32 cellular contexts compared by ENCODE assay signal in the genomic region with DNA sequence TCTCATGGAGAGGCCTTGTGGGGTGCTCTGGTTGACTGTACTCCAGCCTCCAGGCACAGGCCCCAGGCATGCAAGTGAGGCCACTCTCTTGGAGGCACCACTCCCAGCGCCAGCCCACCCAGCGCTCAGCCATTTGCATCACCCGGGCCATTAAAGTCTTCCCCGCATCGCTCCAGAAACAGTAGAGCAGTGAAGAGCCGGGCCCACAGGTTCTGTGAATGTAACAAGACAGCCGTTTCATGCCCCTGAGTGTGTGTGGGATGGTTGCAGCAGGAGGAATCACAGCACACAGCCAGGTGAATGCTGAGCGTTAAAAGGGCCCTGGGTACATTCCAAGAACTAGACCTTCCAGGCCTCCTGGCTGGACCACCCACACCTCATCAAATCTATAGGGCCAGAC. TPM values are rescaled to one million over a fixed set of nuclear protein-coding genes. Genes with fewer than 3 reads are reported as not detected.
DNase-seq lines count a peak whose midpoint lies in the region; ATAC-seq and TF ChIP-seq lines count a peak whose summit lies in the region.
"Had no signal": no experiment of that assay in that cellular context is flagged by ENCODE, and none has a peak within 500 bp of the region (broad histone marks: within the 10 kb centered on the region; RNA-seq: fewer than 3 reads in every experiment).

No MANE protein-coding gene starts in this region.

- intact Hi-C loops in activated CD4-positive, alpha-beta T cell treated with anti-CD3 and anti-CD28 coated beads, Interleukin-2, amount 10 ng/mL, durations not matched to agents 24 days and 14 days (cut with micrococcal nuclease) = loop anchor here (5.0 to 10.0 kb wide), 2 partner anchors 178 to 930 kb away; no protein-coding TSS in a partner anchor
- intact Hi-C loops in natural killer cell (cut with micrococcal nuclease) = loop anchor here (5.0 kb wide), 2 partner anchors 163 to 197 kb away; a partner anchor contains a TSS
- intact Hi-C loops in head of caudate nucleus (cut with DNase I) = loop anchor here (5.0 kb wide), 1 partner anchor 322 kb away; no protein-coding TSS in a partner anchor

- H3K4ac ChIP-seq in H9 (ENCODE audit: low read depth, low read length) = no peak overlapping the region

- H3K4me3 ChIP-seq in BE2C (ENCODE audit: low read depth, low read length) = no peak overlapping the region
- H3K4me3 ChIP-seq: K562, MG63 had no signal

- no peak overlapping the region for H3K4me2 ChIP-seq in H9 (ENCODE audit: insufficient read depth, insufficient read length, low read length)

- H3K4me1 ChIP-seq in H9 (ENCODE audit: insufficient read depth, low read length) = no peaks in the 10 kb centered on the region
- no peaks in the 10 kb centered on the region for H3K4me1 ChIP-seq in BE2C

- H3K4me1 Mint-ChIP-seq in activated CD4-positive, alpha-beta T cell treated with anti-CD3 and anti-CD28 coated beads, Interleukin-2, amount 10 ng/mL, durations not matched to agents 24 days and 14 days = peaks cover 59% of the 10 kb centered on the region
- H3K4me1 Mint-ChIP-seq in natural killer cell treated with Interleukin-12 subunit alpha and Interleukin-12 subunit beta and Interleukin-15 and Interleukin-18, amount 100 ng/mL, for 72 hours (ENCODE audit: low read depth in 2 of 2) = peaks cover 36 to 40% of the 10 kb centered on the region in 2 donors
- H3K4me1 Mint-ChIP-seq in natural killer cell (peaks cover 33 to 34% of the 10 kb centered on the region in 2 donors), H9 (no peaks in the 10 kb centered on the region; a peak in 1 of 4 replicates)
- peaks cover 62% of the 10 kb centered on the region for H3K4me1 Mint-ChIP-seq in stimulated activated naive CD8-positive, alpha-beta T cell treated with anti-CD3 and anti-CD28 coated beads, Interleukin-15, amount 100 ng/mL, for 72 hours

- H3K36me3 Mint-ChIP-seq in activated CD4-positive, alpha-beta T cell treated with anti-CD3 and anti-CD28 coated beads, Interleukin-2, amount 10 ng/mL, durations not matched to agents 24 days and 14 days (ENCODE audit: low read depth) = peaks cover 4% of the 10 kb centered on the region
- H3K36me3 Mint-ChIP-seq in natural killer cell treated with Interleukin-12 subunit alpha and Interleukin-12 subunit beta and Interleukin-15 and Interleukin-18, amount 100 ng/mL, for 72 hours = peaks cover 2% of the 10 kb centered on the region
- H3K36me3 Mint-ChIP-seq in natural killer cell (no peaks in the 10 kb centered on the region), H9 (ENCODE audit: insufficient read depth in 1 of 3, low read depth in 3 of 3) (peaks cover 0 to 4% (median 0%) of the 10 kb centered on the region in 3 experiments; a peak in 2 of 7 replicates)
- H3K36me3 Mint-ChIP-seq: CD8-positive, alpha-beta memory T cell had no signal

- H2AFZ ChIP-seq in H9 (ENCODE audit: low read length) = no peak overlapping the region

- H3K27ac ChIP-seq in H9 (ENCODE audit: insufficient read length, low read depth, low read length) = no peak overlapping the region
- H3K27ac ChIP-seq: C4-2B, HL-60 had no signal

- H3K4me3 Mint-ChIP-seq in activated CD4-positive, alpha-beta T cell treated with anti-CD3 and anti-CD28 coated beads, Interleukin-2, amount 10 ng/mL, durations not matched to agents 24 days and 14 days = no peak overlapping the region
- no peak overlapping the region for H3K4me3 Mint-ChIP-seq in natural killer cell treated with Interleukin-12 subunit alpha and Interleukin-12 subunit beta and Interleukin-15 and Interleukin-18, amount 100 ng/mL, for 72 hours
- no peak overlapping the region for H3K4me3 Mint-ChIP-seq in natural killer cell
- no peak overlapping the region for H3K4me3 Mint-ChIP-seq in stimulated activated naive CD8-positive, alpha-beta T cell treated with anti-CD3 and anti-CD28 coated beads, Interleukin-15, amount 100 ng/mL, for 72 hours
- H3K4me3 Mint-ChIP-seq in H9 = no peak overlapping the region
- H3K4me3 Mint-ChIP-seq: CD8-positive, alpha-beta memory T cell had no signal

- no peak overlapping the region for H3K9ac ChIP-seq in H9 (ENCODE audit: extremely low read depth, insufficient read length, low read length)

- H2AK5ac ChIP-seq in H9 (ENCODE audit: insufficient read length, low read length) = no peak overlapping the region

- no peaks in the 10 kb centered on the region for H3K79me2 ChIP-seq in H9 (ENCODE audit: insufficient read depth, low read length)

- no peak overlapping the region for H4K5ac ChIP-seq in H9 (ENCODE audit: insufficient read length, low read depth, low read length)

- no peak for ATAC-seq in natural killer cell treated with Interleukin-12 subunit alpha and Interleukin-12 subunit beta and Interleukin-15 and Interleukin-18, amount 100 ng/mL, for 72 hours
- ATAC-seq in natural killer cell = no peak
- no peak for ATAC-seq in stimulated activated naive CD8-positive, alpha-beta T cell treated with anti-CD3 and anti-CD28 coated beads, Interleukin-15, amount 100 ng/mL, for 72 hours
- ATAC-seq: HepG2, K562, Panc1 had no signal

- no peak overlapping the region for H3K56ac ChIP-seq in H9 (ENCODE audit: insufficient read length, low read depth, low read length)

- no peak overlapping the region for H3K18ac ChIP-seq in H9 (ENCODE audit: insufficient read length, low read depth, low read length)

- WGBS in H9 (ENCODE audit: extremely low coverage, insufficient read length, low lambda C conversion rate) = no CpG with 5 or more reads among the region's 8 CpGs

- H4K91ac ChIP-seq in H9 (ENCODE audit: insufficient read length, low read depth, low read length) = no peak overlapping the region

- no peak overlapping the region for H2BK12ac ChIP-seq in H9 (ENCODE audit: insufficient read length, low read depth, low read length)

- H4K20me1 ChIP-seq in H9 (ENCODE audit: control insufficient read depth, insufficient read depth, insufficient read length) = no peaks in the 10 kb centered on the region

- no peak for DNase-seq in activated CD4-positive, alpha-beta T cell treated with anti-CD3 and anti-CD28 coated beads, Interleukin-2, amount 10 ng/mL, durations not matched to agents 24 days and 14 days
- DNase-seq in activated CD4-positive, alpha-beta T cell treated with anti-CD3 and anti-CD28 coated beads for 48 hours = no peak
- DNase-seq in natural killer cell treated with Interleukin-12 subunit alpha and Interleukin-12 subunit beta and Interleukin-15 and Interleukin-18, amount 100 ng/mL, for 72 hours (ENCODE audit: low spot score) = no peak
- no peak for DNase-seq in natural killer cell
- DNase-seq in head of caudate nucleus = peak in 39 of 42 donors; percentile 12 to 84 (median 45)
- no peak for DNase-seq in stimulated activated naive CD8-positive, alpha-beta T cell treated with anti-CD3 and anti-CD28 coated beads, Interleukin-15, amount 100 ng/mL, for 72 hours
- DNase-seq in H9 = no peak
- no peak for DNase-seq in BE2C
- DNase-seq: 8988T; AML-193; Calu3; CD8-positive, alpha-beta memory T cell; DMS153; HCEC 1CT; MG63; NCI-H1092; NCI-H1436 treated with DMSO at 0.1 percent for 48 hours; NCI-H2029; NCI-H2171; NCI-H345; NCI-H524; NCI-H774; NK-92 treated with Interleukin-12 subunit alpha and Interleukin-12 subunit beta, amount 100 ng/mL, for 24 hours had no signal

- no peaks in the 10 kb centered on the region for H3K23me2 ChIP-seq in H9 (ENCODE audit: insufficient read length, low read depth, low read length, poor library complexity, severe bottlenecking)

- H2BK20ac ChIP-seq in H9 (ENCODE audit: low read depth, low read length, poor library complexity, severe bottlenecking) = no peak overlapping the region

- H2BK120ac ChIP-seq in H9 (ENCODE audit: low read depth, low read length, poor library complexity, severe bottlenecking) = no peak overlapping the region

- no peaks in the 10 kb centered on the region for H3K27me3 ChIP-seq in H9 (ENCODE audit: insufficient read depth, low read length)
- H3K27me3 ChIP-seq in BE2C = no peaks in the 10 kb centered on the region
- H3K27me3 ChIP-seq: MG63 had no signal

- no peak overlapping the region for H2BK15ac ChIP-seq in H9 (ENCODE audit: low read depth, low read length)

- TF ChIP-seq CTCF in natural killer cell (IDR thresholded peaks at IDR 0.05) = no peak
- TF ChIP-seq CTCF in H9 (conservative IDR thresholded peaks at IDR 0.05) = no peak
- TF ChIP-seq CTCF in BE2C (IDR thresholded peaks at IDR 0.05; ENCODE audit: low read depth, low read length) = no peak

- no peak overlapping the region for H4K8ac ChIP-seq in H9 (replicated peaks; ENCODE audit: insufficient read length, low read depth, low read length)

- no peaks in the 10 kb centered on the region for H3K9me3 Mint-ChIP-seq in activated CD4-positive, alpha-beta T cell treated with anti-CD3 and anti-CD28 coated beads, Interleukin-2, amount 10 ng/mL, durations not matched to agents 24 days and 14 days
- H3K9me3 Mint-ChIP-seq in natural killer cell treated with Interleukin-12 subunit alpha and Interleukin-12 subunit beta and Interleukin-15 and Interleukin-18, amount 100 ng/mL, for 72 hours = peaks cover 4% of the 10 kb centered on the region
- H3K9me3 Mint-ChIP-seq in natural killer cell (no peaks in the 10 kb centered on the region), H9 (peaks cover 0 to 3% of the 10 kb centered on the region in 2 experiments; a peak in 3 of 5 replicates)
- H3K9me3 Mint-ChIP-seq in stimulated activated naive CD8-positive, alpha-beta T cell treated with anti-CD3 and anti-CD28 coated beads, Interleukin-15, amount 100 ng/mL, for 72 hours = peaks cover 0 to 4% of the 10 kb centered on the region in 2 donors
- H3K9me3 Mint-ChIP-seq: CD8-positive, alpha-beta memory T cell had no signal

- no peak overlapping the region for H2BK5ac ChIP-seq in H9 (ENCODE audit: insufficient read length, low read length)

- no peaks in the 10 kb centered on the region for H3K27me3 Mint-ChIP-seq in activated CD4-positive, alpha-beta T cell treated with anti-CD3 and anti-CD28 coated beads, Interleukin-2, amount 10 ng/mL, durations not matched to agents 24 days and 14 days
- H3K27me3 Mint-ChIP-seq in natural killer cell treated with Interleukin-12 subunit alpha and Interleukin-12 subunit beta and Interleukin-15 and Interleukin-18, amount 100 ng/mL, for 72 hours = no peaks in the 10 kb centered on the region
- H3K27me3 Mint-ChIP-seq in natural killer cell (ENCODE audit: low read depth in 2 of 2) (no peaks in the 10 kb centered on the region), H9 (ENCODE audit: low read depth) (no peaks in the 10 kb centered on the region)
- H3K27me3 Mint-ChIP-seq in stimulated activated naive CD8-positive, alpha-beta T cell treated with anti-CD3 and anti-CD28 coated beads, Interleukin-15, amount 100 ng/mL, for 72 hours = no peaks in the 10 kb centered on the region

- no peak overlapping the region for H3K23ac ChIP-seq in H9 (ENCODE audit: insufficient read length, low read depth, low read length)

- H3K79me1 ChIP-seq in H9 (ENCODE audit: insufficient read depth, low read depth, low read length, poor library complexity, severe bottlenecking) = no peaks in the 10 kb centered on the region

- no peak overlapping the region for H3T11ph ChIP-seq in H9 (ENCODE audit: low read length)

- no peaks in the 10 kb centered on the region for H3K9me3 ChIP-seq in H9 (ENCODE audit: control insufficient read depth, low read depth, low read length)
- H3K9me3 ChIP-seq in BE2C = no peaks in the 10 kb centered on the region
- H3K9me3 ChIP-seq: MG63 had no signal

- no peak overlapping the region for H3K14ac ChIP-seq in H9 (ENCODE audit: insufficient read depth, low read length)

- H3K36me3 ChIP-seq in BE2C = no peaks in the 10 kb centered on the region
- H3K36me3 ChIP-seq: MG63 had no signal

- peak overlapping the region; percentile 100 for H3K27ac Mint-ChIP-seq in activated CD4-positive, alpha-beta T cell treated with anti-CD3 and anti-CD28 coated beads, Interleukin-2, amount 10 ng/mL, durations not matched to agents 24 days and 14 days
- H3K27ac Mint-ChIP-seq in natural killer cell treated with Interleukin-12 subunit alpha and Interleukin-12 subunit beta and Interleukin-15 and Interleukin-18, amount 100 ng/mL, for 72 hours = peak overlapping the region; percentile 99
- H3K27ac Mint-ChIP-seq in natural killer cell = no peak overlapping the region
- H3K27ac Mint-ChIP-seq in stimulated activated naive CD8-positive, alpha-beta T cell treated with anti-CD3 and anti-CD28 coated beads, Interleukin-15, amount 100 ng/mL, for 72 hours = peak overlapping the region; percentile 15 to 100
- H3K27ac Mint-ChIP-seq in H9 = no peak overlapping the region

RNA-seq across cellular contexts. Expression of a gene that starts 19.0 kb away (rescaled TPM):
- 500 and 501 TPM in 2 replicates for total RNA-seq in activated CD4-positive, alpha-beta T cell treated with anti-CD3 and anti-CD28 coated beads, Interleukin-2, amount 10 ng/mL, durations not matched to agents 24 days and 14 days
- 100 to 1,000 TPM in 1 of 2 donors, 10 to 100 TPM in 1; 71.4 to 140 TPM for total RNA-seq in natural killer cell treated with Interleukin-12 subunit alpha and Interleukin-12 subunit beta and Interleukin-15 and Interleukin-18, amount 100 ng/mL, for 72 hours
- 10 to 100 TPM; 30.4 to 93.4 (median 60.8) TPM for total RNA-seq in natural killer cell
- total RNA-seq in H9 (2021) = not detected in 2 replicates
- polyA plus RNA-seq in BE2C (2012; ENCODE audit: insufficient read depth, insufficient read length, low read depth) = not detected
- total RNA-seq: Calu3, G401, HepG2, HT-29, LHCN-M2 had no signal
- polyA plus RNA-seq: AG04450, HepG2 had no signal

Comparison
In these comparisons a context has a peak if more than half of its experiments do, and no peak if none do; other contexts are left out.
1. H3K27ac Mint-ChIP-seq: peak in activated CD4-positive, alpha-beta T cell treated with anti-CD3 and anti-CD28 coated beads, Interleukin-2, amount 10 ng/mL, durations not matched to agents 24 days and 14 days (single experiment), natural killer cell treated with Interleukin-12 subunit alpha and Interleukin-12 subunit beta and Interleukin-15 and Interleukin-18, amount 100 ng/mL, for 72 hours (2 of 2) and stimulated activated naive CD8-positive, alpha-beta T cell treated with anti-CD3 and anti-CD28 coated beads, Interleukin-15, amount 100 ng/mL, for 72 hours (2 of 2); none in natural killer cell (0 of 2) and H9 (0 of 3).
2. DNase-seq: peak in head of caudate nucleus (39 of 42); none in activated CD4-positive, alpha-beta T cell treated with anti-CD3 and anti-CD28 coated beads, Interleukin-2, amount 10 ng/mL, durations not matched to agents 24 days and 14 days (single experiment), activated CD4-positive, alpha-beta T cell treated with anti-CD3 and anti-CD28 coated beads for 48 hours (single experiment), natural killer cell treated with Interleukin-12 subunit alpha and Interleukin-12 subunit beta and Interleukin-15 and Interleukin-18, amount 100 ng/mL, for 72 hours (single experiment), natural killer cell (single experiment), stimulated activated naive CD8-positive, alpha-beta T cell treated with anti-CD3 and anti-CD28 coated beads, Interleukin-15, amount 100 ng/mL, for 72 hours (0 of 2), H9 (single experiment) and BE2C (single experiment).
3. RNA of a gene that starts 19.0 kb away (total RNA-seq): 500 to 501 TPM in activated CD4-positive, alpha-beta T cell treated with anti-CD3 and anti-CD28 coated beads, Interleukin-2, amount 10 ng/mL, durations not matched to agents 24 days and 14 days, 71.4 to 140 TPM in natural killer cell treated with Interleukin-12 subunit alpha and Interleukin-12 subunit beta and Interleukin-15 and Interleukin-18, amount 100 ng/mL, for 72 hours and 30.4 to 93.4 TPM in natural killer cell; not detected in H9; every median in the first group is over 10 times any median in the second.